8 cellular contexts compared by ENCODE assay signal in genomic region chr10:48656241-48656921, GRCh38. TPM values are rescaled to one million over a fixed set of nuclear protein-coding genes. Genes with fewer than 3 reads are reported as not detected.
DNase-seq lines count a peak whose midpoint lies in the region; ATAC-seq and TF ChIP-seq lines count a peak whose summit lies in the region.

No MANE protein-coding gene starts in this region.

- H3K9me3 ChIP-seq in left lung = no peaks in the 10 kb centered on the region

- DNase-seq in AG09309 (ENCODE audit: low read depth) (peak; percentile 57), NCI-H345 (lab: John Stamatoyannopoulos, UW) (peak; percentile 84), dedifferentiated amniotic fluid mesenchymal stem cell (ENCODE audit: extremely low spot score) (peak; percentile 80), left lung (peak; percentile 92 to 100)
- peak; percentile 97 for DNase-seq in activated CD4-positive, alpha-beta T cell treated with anti-CD3 and anti-CD28 coated beads, Interleukin-2, amount 10 ng/mL, durations not matched to agents 24 days and 14 days
- peak; percentile 89 for DNase-seq in stimulated activated CD4-positive, alpha-beta T cell treated with anti-CD3 and anti-CD28 coated beads, Interleukin-1b, Interleukin-23, amount 100 ng/mL, for 48 hours

- H3K4me3 Mint-ChIP-seq in activated CD4-positive, alpha-beta T cell treated with anti-CD3 and anti-CD28 coated beads, Interleukin-2, amount 10 ng/mL, durations not matched to agents 24 days and 14 days = peak overlapping the region; percentile 86

- no peak overlapping the region for H3K27ac ChIP-seq in left lung

- peak; percentile 67 for TF ChIP-seq CTCF in AG09309 (IDR thresholded peaks at IDR 0.05; ENCODE audit: control insufficient read depth, insufficient read depth, low read depth, low read length, missing control alignments)
- TF ChIP-seq CTCF in left lung (IDR thresholded peaks at IDR 0.05) = peak; percentile 97 to 99

- no peaks in the 10 kb centered on the region for H3K9me3 Mint-ChIP-seq in activated CD4-positive, alpha-beta T cell treated with anti-CD3 and anti-CD28 coated beads, Interleukin-2, amount 10 ng/mL, durations not matched to agents 24 days and 14 days

- intact Hi-C loops in activated CD4-positive, alpha-beta T cell treated with anti-CD3 and anti-CD28 coated beads, Interleukin-2, amount 10 ng/mL, durations not matched to agents 24 days and 14 days (cut with micrococcal nuclease) = loop anchor here (1.0 to 5.0 kb wide), 5 partner anchors 49 to 506 kb away; partner anchors contain the start of genes ARHGAP22 and MAPK8
- intact Hi-C loops in left lung (cut with DNase I) = loop anchor here in 1 of 2 donors (5.0 to 10.0 kb wide), 3 partner anchors 104 to 858 kb away; no protein-coding TSS in a partner anchor

- peaks cover 6 to 22% of the 10 kb centered on the region in 2 donors for H3K4me1 ChIP-seq in left lung

- no peaks in the 10 kb centered on the region for H3K36me3 Mint-ChIP-seq in activated CD4-positive, alpha-beta T cell treated with anti-CD3 and anti-CD28 coated beads, Interleukin-2, amount 10 ng/mL, durations not matched to agents 24 days and 14 days (ENCODE audit: low read depth)

- ATAC-seq in GM18868 (IDR thresholded peaks at IDR 0.05; ENCODE audit: unreplicated experiment) = peak; percentile 89
- ATAC-seq in HG03103 (IDR thresholded peaks at IDR 0.05; ENCODE audit: low read depth, unreplicated experiment) = peak; percentile 80
- peak; percentile 98 for ATAC-seq in left lung

- peaks cover 0 to 48% of the 10 kb centered on the region in 2 donors for H3K27me3 ChIP-seq in left lung

- no peaks in the 10 kb centered on the region for H3K36me3 ChIP-seq in left lung

- H3K27me3 Mint-ChIP-seq in activated CD4-positive, alpha-beta T cell treated with anti-CD3 and anti-CD28 coated beads, Interleukin-2, amount 10 ng/mL, durations not matched to agents 24 days and 14 days = peaks cover 35% of the 10 kb centered on the region

- peaks cover 4% of the 10 kb centered on the region for H3K4me1 Mint-ChIP-seq in activated CD4-positive, alpha-beta T cell treated with anti-CD3 and anti-CD28 coated beads, Interleukin-2, amount 10 ng/mL, durations not matched to agents 24 days and 14 days

- peak overlapping the region; percentile 66 for H3K27ac Mint-ChIP-seq in activated CD4-positive, alpha-beta T cell treated with anti-CD3 and anti-CD28 coated beads, Interleukin-2, amount 10 ng/mL, durations not matched to agents 24 days and 14 days

- H3K4me3 ChIP-seq in AG09309 (ENCODE audit: control insufficient read depth, low read depth, low read length) = peak overlapping the region; percentile 51
- peak overlapping the region; percentile 39 to 56 for H3K4me3 ChIP-seq in left lung

RNA-seq across cellular contexts. Expression of gene WDFY4, which starts 28.3 kb away (rescaled TPM):
- total RNA-seq in activated CD4-positive, alpha-beta T cell treated with anti-CD3 and anti-CD28 coated beads, Interleukin-2, amount 10 ng/mL, durations not matched to agents 24 days and 14 days = 0.05 TPM in 1 of 2 replicates, not detected in the other
- total RNA-seq in left lung = 10 to 100 TPM in 1 of 2 donors, 1 to 10 TPM in 1; 9.3 to 23.6 TPM

RNA-seq across cellular contexts. Expression of gene ARHGAP22, which starts 51.5 kb away (rescaled TPM):
- total RNA-seq in activated CD4-positive, alpha-beta T cell treated with anti-CD3 and anti-CD28 coated beads, Interleukin-2, amount 10 ng/mL, durations not matched to agents 24 days and 14 days = not detected in 2 replicates
- 10 to 100 TPM in 1 of 2 donors, 1 to 10 TPM in 1; 5.2 to 10.4 TPM for total RNA-seq in left lung
